ENCODE assay signal across 17 cellular contexts in the genomic region with DNA sequence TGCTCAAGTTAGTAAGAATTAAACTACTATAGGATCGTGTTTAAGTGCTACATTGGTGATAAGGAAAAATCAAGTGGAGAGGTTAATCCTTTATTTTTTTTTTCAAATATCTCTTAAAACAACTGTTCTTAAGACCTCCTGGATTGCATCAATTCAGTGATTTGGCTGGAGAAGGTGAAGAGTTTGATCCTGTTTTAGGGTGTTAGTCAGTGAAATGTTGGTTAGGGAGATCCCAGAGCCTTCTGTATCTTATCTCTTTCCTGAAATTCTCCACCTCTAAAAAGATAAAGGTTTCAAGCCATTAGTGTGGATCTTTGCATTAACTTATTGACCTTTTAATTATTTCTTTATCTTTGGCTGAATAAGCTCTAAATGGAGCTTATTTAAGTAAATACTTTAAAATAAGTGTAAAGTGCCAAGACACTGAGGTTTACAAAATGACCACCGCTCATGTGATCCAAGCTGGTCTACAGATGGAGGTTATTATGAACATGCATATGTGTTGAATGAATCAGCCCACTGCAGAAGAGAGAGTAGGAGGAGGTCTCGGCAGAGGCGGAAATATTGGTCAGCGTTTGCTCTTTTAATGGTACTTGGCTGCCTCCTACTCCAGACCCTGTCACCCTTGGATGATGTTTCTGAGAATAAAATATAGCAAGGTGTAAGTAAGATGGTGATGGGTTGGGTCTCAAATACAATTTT. TPM values are rescaled to one million over a fixed set of nuclear protein-coding genes. Genes with fewer than 3 reads are reported as not detected.
A peak's percentile ranks its signal among the peaks of the same experiment; 100 is the strongest.
DNase-seq lines count a peak whose midpoint lies in the region; ATAC-seq and TF ChIP-seq lines count a peak whose summit lies in the region.
"Had no signal": no experiment of that assay in that cellular context is flagged by ENCODE, and none has a peak within 500 bp of the region (broad histone marks: within the 10 kb centered on the region; RNA-seq: fewer than 3 reads in every experiment).

No MANE protein-coding gene starts in this region.

- no peaks in the 10 kb centered on the region for H3K36me3 Mint-ChIP-seq in activated naive CD8-positive, alpha-beta T cell treated with anti-CD3 and anti-CD28 coated beads, Interleukin-2, amount 50 U/mL, for 24 hours (ENCODE audit: low read depth)
- H3K36me3 Mint-ChIP-seq in stimulated activated naive B cell treated with anti-CD40 and anti-IgM and Interleukin-4, amounts not matched to agents 10 μg/mL and 1 μg/mL and 100 μg/mL, for 72 hours, result no peaks in the 10 kb centered on the region

- H3K27ac ChIP-seq in esophagus muscularis mucosa (replicated peaks in 1 of 4), result no peak overlapping the region
- H3K27ac ChIP-seq in osteoblast (ENCODE audit: low read depth, low read length), result peak overlapping the region; percentile 72
- no peak overlapping the region for H3K27ac ChIP-seq in WERI-Rb-1
- H3K27ac ChIP-seq: BLaER1, neutrophil, Peyer's patch had no signal

- peaks cover 7% of the 10 kb centered on the region for H3K27me3 Mint-ChIP-seq in activated naive CD8-positive, alpha-beta T cell treated with anti-CD3 and anti-CD28 coated beads, Interleukin-2, amount 50 U/mL, for 24 hours
- peaks cover 0 to 20% of the 10 kb centered on the region in 2 donors for H3K27me3 Mint-ChIP-seq in stimulated activated naive B cell treated with anti-CD40 and anti-IgM and Interleukin-4, amounts not matched to agents 10 μg/mL and 1 μg/mL and 100 μg/mL, for 72 hours
- H3K27me3 Mint-ChIP-seq: activated CD4-positive, alpha-beta memory T cell treated with anti-CD3 and anti-CD28 coated beads, Interleukin-2, amount 10 ng/mL, durations not matched to agents 7 days and 5 days had no signal

- no peak for TF ChIP-seq EP300 in esophagus muscularis mucosa (IDR thresholded peaks at IDR 0.05)

- no peak overlapping the region for H3K27ac Mint-ChIP-seq in activated naive CD8-positive, alpha-beta T cell treated with anti-CD3 and anti-CD28 coated beads, Interleukin-2, amount 50 U/mL, for 24 hours
- H3K27ac Mint-ChIP-seq in stimulated activated naive B cell treated with anti-CD40 and anti-IgM and Interleukin-4, amounts not matched to agents 10 μg/mL and 1 μg/mL and 100 μg/mL, for 72 hours, result no peak overlapping the region
- H3K27ac Mint-ChIP-seq: activated CD4-positive, alpha-beta memory T cell treated with anti-CD3 and anti-CD28 coated beads, Interleukin-2, amount 10 ng/mL, durations not matched to agents 7 days and 5 days had no signal

- ATAC-seq in HG03439 (IDR thresholded peaks at IDR 0.05; ENCODE audit: unreplicated experiment), result no peak
- ATAC-seq in activated naive CD8-positive, alpha-beta T cell treated with anti-CD3 and anti-CD28 coated beads, Interleukin-2, amount 50 U/mL, for 24 hours, result no peak
- ATAC-seq in stimulated activated naive B cell treated with anti-CD40 and anti-IgM and Interleukin-4, amounts not matched to agents 10 μg/mL and 1 μg/mL and 100 μg/mL, for 72 hours (replicated peaks), result no peak

- no peaks in the 10 kb centered on the region for H4K20me1 ChIP-seq in osteoblast (ENCODE audit: insufficient read depth, low read length)
- H4K20me1 ChIP-seq: BLaER1 had no signal

- no peaks in the 10 kb centered on the region for H3K9me3 Mint-ChIP-seq in activated naive CD8-positive, alpha-beta T cell treated with anti-CD3 and anti-CD28 coated beads, Interleukin-2, amount 50 U/mL, for 24 hours
- H3K9me3 Mint-ChIP-seq in stimulated activated naive B cell treated with anti-CD40 and anti-IgM and Interleukin-4, amounts not matched to agents 10 μg/mL and 1 μg/mL and 100 μg/mL, for 72 hours, result no peaks in the 10 kb centered on the region
- H3K9me3 Mint-ChIP-seq: activated CD4-positive, alpha-beta memory T cell treated with anti-CD3 and anti-CD28 coated beads, Interleukin-2, amount 10 ng/mL, durations not matched to agents 7 days and 5 days had no signal

- H3K4me2 ChIP-seq in osteoblast (ENCODE audit: insufficient read depth, low read length), result peak overlapping the region; percentile 31
- H3K4me2 ChIP-seq: BLaER1 had no signal

- H3K27me3 ChIP-seq in esophagus muscularis mucosa (no peaks in the 10 kb centered on the region), osteoblast (ENCODE audit: insufficient read depth, low read length) (no peaks in the 10 kb centered on the region), WERI-Rb-1 (ENCODE audit: insufficient read depth, low read depth, severe bottlenecking) (no peaks in the 10 kb centered on the region)
- H3K27me3 ChIP-seq: BLaER1, neutrophil, Peyer's patch had no signal

- TF ChIP-seq CTCF in esophagus muscularis mucosa (IDR thresholded peaks at IDR 0.05) (no peak), osteoblast (IDR thresholded peaks at IDR 0.05; ENCODE audit: extremely low read depth, low read depth, low read length) (no peak), WERI-Rb-1 (IDR thresholded peaks at IDR 0.05; ENCODE audit: low read depth, low read length) (no peak)

- WGBS in esophagus muscularis mucosa, result 87% methylated on average over 5 of the region's 5 CpGs

- intact Hi-C loops in esophagus muscularis mucosa (cut with DNase I), result no loop called here

- H3K4me1 Mint-ChIP-seq in activated naive CD8-positive, alpha-beta T cell treated with anti-CD3 and anti-CD28 coated beads, Interleukin-2, amount 50 U/mL, for 24 hours, result no peaks in the 10 kb centered on the region
- no peaks in the 10 kb centered on the region for H3K4me1 Mint-ChIP-seq in stimulated activated naive B cell treated with anti-CD40 and anti-IgM and Interleukin-4, amounts not matched to agents 10 μg/mL and 1 μg/mL and 100 μg/mL, for 72 hours
- H3K4me1 Mint-ChIP-seq: activated CD4-positive, alpha-beta memory T cell treated with anti-CD3 and anti-CD28 coated beads, Interleukin-2, amount 10 ng/mL, durations not matched to agents 7 days and 5 days had no signal

- no peak for TF ChIP-seq POLR2A in esophagus muscularis mucosa (IDR thresholded peaks at IDR 0.05; ENCODE audit: low read depth)

- peak; percentile 93 for DNase-seq in EL
- peak; percentile 99 for DNase-seq in NCI-H226
- DNase-seq in esophagus muscularis mucosa (ENCODE audit: extremely low spot score), result peak; percentile 24
- DNase-seq in osteoblast (ENCODE audit: insufficient read length, low spot score, missing footprints), result no peak
- DNase-seq in activated naive CD8-positive, alpha-beta T cell treated with anti-CD3 and anti-CD28 coated beads, Interleukin-2, amount 50 U/mL, for 24 hours, result no peak
- DNase-seq in stimulated activated naive B cell treated with anti-CD40 and anti-IgM and Interleukin-4, amounts not matched to agents 10 μg/mL and 1 μg/mL and 100 μg/mL, for 72 hours, result no peak
- DNase-seq in WERI-Rb-1, result no peak
- DNase-seq: activated CD4-positive, alpha-beta memory T cell treated with anti-CD3 and anti-CD28 coated beads, Interleukin-2, amount 10 ng/mL, durations not matched to agents 7 days and 5 days; head of caudate nucleus; KBM-7; kidney; NCI-H1105; Peyer's patch; stimulated activated CD4-positive, alpha-beta T cell treated with anti-CD3 and anti-CD28 coated beads, Interleukin-1b, Interleukin-23, amount 100 ng/mL, for 48 hours had no signal

- no peaks in the 10 kb centered on the region for H3K79me2 ChIP-seq in osteoblast (ENCODE audit: insufficient read depth, low read length)

- H3K4me1 ChIP-seq in esophagus muscularis mucosa (peaks cover 0 to 7% (median 0%) of the 10 kb centered on the region in 4 donors), osteoblast (ENCODE audit: insufficient read depth, low read length) (peaks cover 36% of the 10 kb centered on the region)
- H3K4me1 ChIP-seq: BLaER1, Peyer's patch had no signal

- no peaks in the 10 kb centered on the region for H3K9me3 ChIP-seq in esophagus muscularis mucosa
- no peaks in the 10 kb centered on the region for H3K9me3 ChIP-seq in osteoblast (ENCODE audit: low read depth, low read length)
- H3K9me3 ChIP-seq in WERI-Rb-1 (ENCODE audit: severe bottlenecking), result no peaks in the 10 kb centered on the region
- H3K9me3 ChIP-seq: BLaER1, neutrophil, Peyer's patch had no signal

- no peak overlapping the region for H3K4me3 Mint-ChIP-seq in activated naive CD8-positive, alpha-beta T cell treated with anti-CD3 and anti-CD28 coated beads, Interleukin-2, amount 50 U/mL, for 24 hours
- H3K4me3 Mint-ChIP-seq in stimulated activated naive B cell treated with anti-CD40 and anti-IgM and Interleukin-4, amounts not matched to agents 10 μg/mL and 1 μg/mL and 100 μg/mL, for 72 hours, result no peak overlapping the region
- H3K4me3 Mint-ChIP-seq: activated CD4-positive, alpha-beta memory T cell treated with anti-CD3 and anti-CD28 coated beads, Interleukin-2, amount 10 ng/mL, durations not matched to agents 7 days and 5 days had no signal

- H3K36me3 ChIP-seq in esophagus muscularis mucosa (no peaks in the 10 kb centered on the region), osteoblast (ENCODE audit: insufficient read depth, low read length) (no peaks in the 10 kb centered on the region), WERI-Rb-1 (no peaks in the 10 kb centered on the region)
- H3K36me3 ChIP-seq: BLaER1, neutrophil, Peyer's patch had no signal

- H2AFZ ChIP-seq in osteoblast (ENCODE audit: low read length), result no peak overlapping the region

- H3K4me3 ChIP-seq in esophagus muscularis mucosa (no peak overlapping the region), osteoblast (ENCODE audit: insufficient read depth, low read length) (no peak overlapping the region), WERI-Rb-1 (ENCODE audit: low read depth, low read length) (no peak overlapping the region)
- H3K4me3 ChIP-seq: BLaER1, Peyer's patch had no signal

RNA-seq across cellular contexts. Expression of a gene that starts 51.8 kb away (rescaled TPM):
- total RNA-seq in esophagus muscularis mucosa, result 1 to 10 TPM in 3 of 4 donors, under 1 TPM in 1; 0.65 to 6.5 (median 3.5) TPM
- total RNA-seq in osteoblast, result 9.7 and 11.2 TPM in 2 replicates
- total RNA-seq: activated CD4-positive, alpha-beta memory T cell treated with anti-CD3 and anti-CD28 coated beads, Interleukin-2, amount 10 ng/mL, durations not matched to agents 7 days and 5 days had no signal

Comparison
In these comparisons a context has a peak if more than half of its experiments do, and no peak if none do; other contexts are left out.
1. DNase-seq: peak in EL (single experiment), NCI-H226 (single experiment) and esophagus muscularis mucosa (single experiment); none in osteoblast (single experiment), activated naive CD8-positive, alpha-beta T cell treated with anti-CD3 and anti-CD28 coated beads, Interleukin-2, amount 50 U/mL, for 24 hours (single experiment), stimulated activated naive B cell treated with anti-CD40 and anti-IgM and Interleukin-4, amounts not matched to agents 10 μg/mL and 1 μg/mL and 100 μg/mL, for 72 hours (single experiment) and WERI-Rb-1 (single experiment).